Comparison of ENCODE assay signal across 8 cellular contexts in genomic region chr9:111599092-111599947, GRCh38. TPM values are rescaled to one million over a fixed set of nuclear protein-coding genes. Genes with fewer than 3 reads are reported as not detected.
DNase-seq lines count a peak whose midpoint lies in the region; ATAC-seq and TF ChIP-seq lines count a peak whose summit lies in the region.

Gene PTGR1 (minus strand): TSS chr9:111599647. CDS start chr9:111597422, 2,225 bp downstream.

- H3K27me3 ChIP-seq in BJ (ENCODE audit: control insufficient read depth, insufficient read depth, low read length) = no peaks in the 10 kb centered on the region

- peaks cover 18% of the 10 kb centered on the region for H3K27me3 Mint-ChIP-seq in activated naive CD4-positive, alpha-beta T cell treated with anti-CD3 and anti-CD28 coated beads, Interleukin-2, amount 50 U/mL, for 24 hours
- H3K27me3 Mint-ChIP-seq in naive thymus-derived CD8-positive, alpha-beta T cell = peaks cover 22 to 42% (median 40%) of the 10 kb centered on the region in 5 donors
- H3K27me3 Mint-ChIP-seq in type B pancreatic cell = no peaks in the 10 kb centered on the region

- DNase-seq in BJ (ENCODE audit: low read depth) (peak; percentile 35), NCI-H69 (lab: John Stamatoyannopoulos, UW) (peak; percentile 67), foreskin melanocyte (peak; percentile 83), type B pancreatic cell (ENCODE audit: extremely low spot score, unreplicated experiment) (peak; percentile 78)
- peak in 4 of 10 donors; percentile 13 to 32 (median 17) for DNase-seq in naive thymus-derived CD8-positive, alpha-beta T cell

- peaks cover 4% of the 10 kb centered on the region for H3K36me3 ChIP-seq in BJ (ENCODE audit: control insufficient read depth, insufficient read depth, low read length)

- H3K4me1 Mint-ChIP-seq in activated naive CD4-positive, alpha-beta T cell treated with anti-CD3 and anti-CD28 coated beads, Interleukin-2, amount 50 U/mL, for 24 hours = peaks cover 23% of the 10 kb centered on the region
- H3K4me1 Mint-ChIP-seq in naive thymus-derived CD8-positive, alpha-beta T cell = peaks cover 12 to 28% (median 21%) of the 10 kb centered on the region in 4 donors
- H3K4me1 Mint-ChIP-seq in type B pancreatic cell (ENCODE audit: unreplicated experiment) = peaks cover 17% of the 10 kb centered on the region

- POLR2A ChIA-PET in BJ (lab: Charles Lee) = interaction anchor here (0.6 kb wide), 1 partner anchor 116 kb away, joined by 3 read pairs; no protein-coding TSS in a partner anchor
- POLR2A ChIA-PET in naive thymus-derived CD8-positive, alpha-beta T cell (lab: Charles Lee) = interaction anchor here (2.2 kb wide), 1 partner anchor 476 kb away, joined by 9 read pairs; no protein-coding TSS in a partner anchor

- TF ChIP-seq CTCF in BJ (IDR thresholded peaks at IDR 0.05; ENCODE audit: insufficient read depth, low read depth, low read length) (no peak), type B pancreatic cell (conservative IDR thresholded peaks at IDR 0.05) (no peak)

- H3K9me3 Mint-ChIP-seq in activated naive CD4-positive, alpha-beta T cell treated with anti-CD3 and anti-CD28 coated beads, Interleukin-2, amount 50 U/mL, for 24 hours = no peaks in the 10 kb centered on the region
- no peaks in the 10 kb centered on the region for H3K9me3 Mint-ChIP-seq in naive thymus-derived CD8-positive, alpha-beta T cell
- no peaks in the 10 kb centered on the region for H3K9me3 Mint-ChIP-seq in type B pancreatic cell

- H3K27ac Mint-ChIP-seq in activated naive CD4-positive, alpha-beta T cell treated with anti-CD3 and anti-CD28 coated beads, Interleukin-2, amount 50 U/mL, for 24 hours = no peak within 1 kb of the TSS
- H3K27ac Mint-ChIP-seq in naive thymus-derived CD8-positive, alpha-beta T cell = peak within 1 kb of the TSS in 2 of 10 donors; percentile 25 to 31
- H3K27ac Mint-ChIP-seq in type B pancreatic cell = peak within 1 kb of the TSS; percentile 85

- ATAC-seq in GM21367 (IDR thresholded peaks at IDR 0.05; ENCODE audit: unreplicated experiment) (peak; percentile 34), HG03571 (IDR thresholded peaks at IDR 0.05; ENCODE audit: unreplicated experiment) (no peak)
- peak in 1 of 2 donors; percentile 14 for ATAC-seq in naive thymus-derived CD8-positive, alpha-beta T cell

- H3K4me3 ChIP-seq in BJ (ENCODE audit: low read depth, low read length) = peak within 1 kb of the TSS; percentile 71

- CTCF ChIA-PET in BJ (lab: Yijun Ruan, JAX) = interaction anchor here (1.1 to 3.8 kb wide), 6 partner anchors 14 to 476 kb away, joined by 3 to 18 read pairs (median 5); no protein-coding TSS in a partner anchor

- H3K36me3 Mint-ChIP-seq in activated naive CD4-positive, alpha-beta T cell treated with anti-CD3 and anti-CD28 coated beads, Interleukin-2, amount 50 U/mL, for 24 hours = no peaks in the 10 kb centered on the region
- H3K36me3 Mint-ChIP-seq in naive thymus-derived CD8-positive, alpha-beta T cell = no peaks in the 10 kb centered on the region
- peaks cover 11% of the 10 kb centered on the region for H3K36me3 Mint-ChIP-seq in type B pancreatic cell

- H3K4me3 Mint-ChIP-seq in activated naive CD4-positive, alpha-beta T cell treated with anti-CD3 and anti-CD28 coated beads, Interleukin-2, amount 50 U/mL, for 24 hours = peak within 1 kb of the TSS; percentile 90
- H3K4me3 Mint-ChIP-seq in naive thymus-derived CD8-positive, alpha-beta T cell = peak within 1 kb of the TSS; percentile 77 to 94 (median 90)
- peak within 1 kb of the TSS; percentile 96 for H3K4me3 Mint-ChIP-seq in type B pancreatic cell

RNA-seq across cellular contexts. Expression of gene PTGR1, which starts in this region (rescaled TPM):
- polyA plus RNA-seq in BJ (2011; rRNA removed) = 49.3 and 74.9 TPM in 2 replicates
- 22.9 and 34.1 TPM in 2 replicates for polyA minus RNA-seq in BJ (2011; rRNA and poly(A)+ RNA removed)
- not detected for total RNA-seq in naive thymus-derived CD8-positive, alpha-beta T cell
- polyA plus RNA-seq in naive thymus-derived CD8-positive, alpha-beta T cell = not detected
- 67.3 and 75.4 TPM in 2 replicates for total RNA-seq in type B pancreatic cell (ENCODE audit: low replicate concordance)

Comparison
In these comparisons a context has a peak if more than half of its experiments do, and no peak if none do; other contexts are left out.
1. RNA of gene PTGR1 (total RNA-seq): 67.3 to 75.4 TPM in type B pancreatic cell; not detected in naive thymus-derived CD8-positive, alpha-beta T cell; every median in the first group is over 10 times any median in the second.
2. RNA of gene PTGR1 (polyA plus RNA-seq): 49.3 to 74.9 TPM in BJ; not detected in naive thymus-derived CD8-positive, alpha-beta T cell; every median in the first group is over 10 times any median in the second.
3. Peak in every context shown above with its lines, with median percentiles within 50 percentile points of each other: H3K4me3 Mint-ChIP-seq.